ENCODE assay signal across 36 cellular contexts in genomic region chr1:23238565-23238964, GRCh38. TPM values are rescaled to one million over a fixed set of nuclear protein-coding genes. Genes with fewer than 3 reads are reported as not detected.
"Had no signal": no experiment of that assay in that cellular context is flagged by ENCODE, and none has a peak within 500 bp of the region (broad histone marks: within the 10 kb centered on the region; RNA-seq: fewer than 3 reads in every experiment).

No MANE protein-coding gene starts in this region.

- H3K36me3 ChIP-seq: adrenal gland, cardiac muscle cell, gastrocnemius medialis, heart left ventricle had no signal

- H3K4me1 ChIP-seq: adrenal gland, body of pancreas, foreskin keratinocyte, gastrocnemius medialis, heart left ventricle had no signal

- DNase-seq: activated CD4-positive, alpha-beta memory T cell treated with anti-CD3 and anti-CD28 coated beads for 36 hours; activated CD4-positive, alpha-beta T cell treated with anti-CD3 and anti-CD28 coated beads for 36 hours; activated CD4-positive, alpha-beta T cell treated with anti-CD3 and anti-CD28 coated beads, Interleukin-2, amount 10 ng/mL, durations not matched to agents 24 days and 14 days; activated CD4-positive, CD25-positive, alpha-beta regulatory T cell; activated CD4-positive, CD25-positive, alpha-beta regulatory T cell treated with anti-CD3 and anti-CD28 coated beads, Interleukin-2, amount 50 U/mL, for 72 hours; activated CD8-positive, alpha-beta memory T cell treated with anti-CD3 and anti-CD28 coated beads, Interleukin-2, amount 10 ng/mL, durations not matched to agents 7 days and 5 days; activated CD8-positive, alpha-beta memory T cell treated with anti-CD3 and anti-CD28 coated beads, Interleukin-2, amount 50 U/mL, for 4 hours; activated CD8-positive, alpha-beta T cell treated with anti-CD3 and anti-CD28 coated beads, Interleukin-2, amount 10 ng/mL, durations not matched to agents 7 days and 5 days; activated effector memory CD4-positive, alpha-beta T cell treated with anti-CD3 and anti-CD28 coated beads, Interleukin-2, amount 50 U/mL, for 16 hours; activated naive CD4-positive, alpha-beta T cell treated with anti-CD3 and anti-CD28 coated beads for 36 hours; activated naive CD8-positive, alpha-beta T cell treated with anti-CD3 and anti-CD28 coated beads for 36 hours; activated naive CD8-positive, alpha-beta T cell treated with anti-CD3 and anti-CD28 coated beads, Interleukin-2, amount 50 U/mL, for 24 hours; activated T-cell treated with anti-CD3 and anti-CD28 coated beads, Interleukin-2, amount 50 U/mL, for 1 hour; activated T-cell treated with anti-CD3 and anti-CD28 coated beads, Interleukin-2, amount 50 U/mL, for 48 hours; adrenal gland; amygdala; aorta; body of pancreas; central memory CD4-positive, alpha-beta T cell; cerebellar nuclear complex; dorsolateral prefrontal cortex; effector memory CD4-positive, alpha-beta T cell; endodermal cell; foreskin keratinocyte; gastrocnemius medialis; glutamatergic neuron; heart left ventricle; T-helper 2 cell had no signal

- ATAC-seq: activated CD4-positive, alpha-beta T cell treated with anti-CD3 and anti-CD28 coated beads for 36 hours; activated CD8-positive, alpha-beta memory T cell treated with anti-CD3 and anti-CD28 coated beads, Interleukin-2, amount 10 ng/mL, durations not matched to agents 7 days and 5 days; activated CD8-positive, alpha-beta T cell treated with anti-CD3 and anti-CD28 coated beads, Interleukin-2, amount 10 ng/mL, durations not matched to agents 7 days and 5 days; activated naive CD8-positive, alpha-beta T cell treated with anti-CD3 and anti-CD28 coated beads, Interleukin-2, amount 50 U/mL, for 24 hours; body of pancreas; esophagus mucosa; foreskin keratinocyte; gastrocnemius medialis; heart left ventricle had no signal

- H3K27me3 ChIP-seq: adrenal gland, body of pancreas, cardiac muscle cell, foreskin keratinocyte, gastrocnemius medialis had no signal

- H3K9me3 ChIP-seq: adrenal gland, body of pancreas, gastrocnemius medialis, heart left ventricle had no signal

- H3K27ac ChIP-seq: adrenal gland, body of pancreas, cardiac muscle cell, coronary artery, dorsolateral prefrontal cortex, foreskin keratinocyte, gastrocnemius medialis, heart left ventricle had no signal

- H3K4me3 ChIP-seq: adrenal gland, body of pancreas, cardiac muscle cell, coronary artery, dorsolateral prefrontal cortex, gastrocnemius medialis, heart left ventricle had no signal

RNA-seq across cellular contexts. Expression of gene HTR1D, which starts 21.3 kb away (rescaled TPM):
- total RNA-seq: activated CD4-positive, alpha-beta memory T cell treated with anti-CD3 and anti-CD28 coated beads for 36 hours; activated CD4-positive, alpha-beta T cell treated with anti-CD3 and anti-CD28 coated beads for 36 hours; activated CD4-positive, alpha-beta T cell treated with anti-CD3 and anti-CD28 coated beads, Interleukin-2, amount 10 ng/mL, durations not matched to agents 24 days and 14 days; activated CD8-positive, alpha-beta memory T cell treated with anti-CD3 and anti-CD28 coated beads for 36 hours; activated CD8-positive, alpha-beta memory T cell treated with anti-CD3 and anti-CD28 coated beads, Interleukin-2, amount 10 ng/mL, durations not matched to agents 7 days and 5 days; activated CD8-positive, alpha-beta T cell treated with anti-CD3 and anti-CD28 coated beads, Interleukin-2, amount 10 ng/mL, durations not matched to agents 7 days and 5 days; activated naive CD4-positive, alpha-beta T cell treated with anti-CD3 and anti-CD28 coated beads for 36 hours; activated naive CD8-positive, alpha-beta T cell treated with anti-CD3 and anti-CD28 coated beads for 36 hours; activated T-helper 1 cell treated with anti-CD3 and anti-CD28 coated beads, Interleukin-12 subunit alpha, Interleukin-12 subunit beta, Interleukin-2, Interleukin-4 antibody, amounts not matched to agents 30 ng/mL and 10 ng/mL and 1 ng/mL, durations not matched to agents 14 hours and 24 hours and 36 hours; activated T-helper 2 cell treated with anti-CD3 and anti-CD28 coated beads, Interferon-gamma antibody, Interleukin-2, Interleukin-4, amounts not matched to agents 10 μg/mL and 5 μg/mL and 100 μg/mL, durations not matched to agents 14 hours and 24 hours and 36 hours; adrenal gland; aorta; body of pancreas; epithelial cell of proximal tubule; esophagus mucosa; gastrocnemius medialis; T-helper 1 cell treated with Interleukin-12 subunit alpha and Interleukin-12 subunit beta and Interleukin-4 antibody, amounts not matched to agents 30 ng/mL and 1 ng/mL, for 36 hours had no signal
- polyA plus RNA-seq: cardiac muscle cell had no signal
